In the genomic region with DNA sequence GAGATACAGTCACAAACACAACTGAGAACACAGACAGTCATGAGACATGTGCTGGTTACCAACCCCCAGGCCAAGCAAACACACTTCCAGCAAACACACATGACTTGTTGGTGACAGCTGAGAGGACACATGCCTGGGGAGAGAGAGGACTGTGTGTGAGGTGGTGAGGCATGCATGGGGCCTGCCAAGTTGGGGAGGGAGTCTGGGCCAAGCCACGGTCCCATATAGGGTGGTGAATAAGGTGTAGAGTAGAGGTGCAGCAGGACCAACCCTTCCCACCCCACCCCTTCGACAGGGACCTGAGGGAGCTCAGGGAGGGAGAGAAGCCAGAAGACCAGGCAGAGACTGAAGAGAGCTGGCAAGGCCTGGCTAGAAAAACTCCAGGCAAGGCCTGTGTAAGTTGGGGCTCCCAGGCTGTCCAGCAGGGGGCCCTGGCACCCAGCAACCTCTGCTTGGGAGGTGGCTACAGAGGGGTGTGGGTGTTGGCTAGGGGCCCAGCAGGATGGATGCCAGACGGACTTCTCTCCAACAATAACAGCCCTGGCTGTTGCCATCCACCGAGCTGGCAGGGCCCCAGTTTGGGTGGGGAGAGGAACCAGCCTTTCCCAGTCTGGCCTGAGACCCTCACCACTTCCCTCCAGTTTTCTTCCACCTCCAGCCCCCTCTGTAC, we compare ENCODE assay signal across 8 cellular contexts. TPM values are rescaled to one million over a fixed set of nuclear protein-coding genes. Genes with fewer than 3 reads are reported as not detected.
DNase-seq lines count a peak whose midpoint lies in the region; ATAC-seq and TF ChIP-seq lines count a peak whose summit lies in the region.

No MANE protein-coding gene starts in this region.

- no peak overlapping the region for H3K18ac ChIP-seq in IMR-90 (ENCODE audit: low read depth, low read length)

- BruUV-seq in IMR-90 (replicated peaks; lab: Mats Ljungman, UMichigan): no TSS peak

- H3K4me2 ChIP-seq in IMR-90 (ENCODE audit: low read depth, low read length): no peak overlapping the region
- peak overlapping the region; percentile 86 for H3K4me2 ChIP-seq in neural progenitor cell

- H2BK15ac ChIP-seq in IMR-90 (ENCODE audit: low read depth, low read length): no peak overlapping the region

- ATAC-seq in GM19328 (IDR thresholded peaks at IDR 0.05; ENCODE audit: unreplicated experiment): peak; percentile 45
- ATAC-seq in IMR-90 (ENCODE audit: low read depth): peak; percentile 55

- peaks cover 3% of the 10 kb centered on the region for H3K36me3 Mint-ChIP-seq in neural progenitor cell

- peaks cover 0 to 8% of the 10 kb centered on the region in 2 experiments; a peak in 1 of 4 replicates for H3K79me1 ChIP-seq in IMR-90 (ENCODE audit: low read depth in 1 of 2, low read length in 2 of 2)

- H3K27me3 ChIP-seq in BJ (ENCODE audit: control insufficient read depth, insufficient read depth, low read length) (peaks cover 1% of the 10 kb centered on the region; the same call in 1 of the 2 replicates), IMR-90 (ENCODE audit: control insufficient read depth, insufficient read depth, low read length) (peaks cover 7% of the 10 kb centered on the region; the same call in 1 of the 2 replicates), neural progenitor cell (peaks cover 13% of the 10 kb centered on the region), subcutaneous abdominal adipose tissue (ENCODE audit: control insufficient read depth in 5 of 5, insufficient read depth in 4 of 5, low read length in 5 of 5) (no peaks in the 10 kb centered on the region)

- peak; percentile 47 for TF ChIP-seq RAD21 in IMR-90 (IDR thresholded peaks at IDR 0.05; ENCODE audit: low read length)

- peak overlapping the region; percentile 78 for H3K4me3 Mint-ChIP-seq in neural progenitor cell

- no peak overlapping the region for H2BK5ac ChIP-seq in IMR-90 (ENCODE audit: low read depth, low read length, poor library complexity, severe bottlenecking)

- H3K27ac ChIP-seq in IMR-90 (ENCODE audit: insufficient read depth, low read length) (no peak overlapping the region), neural progenitor cell (no peak overlapping the region), subcutaneous abdominal adipose tissue (ENCODE audit: low read depth, low read length) (peak overlapping the region; percentile 99)

- no peak overlapping the region for H3K9ac ChIP-seq in IMR-90 (ENCODE audit: low read depth, low read length)
- no peak overlapping the region for H3K9ac ChIP-seq in neural progenitor cell
- peak overlapping the region; percentile 31 to 77 (median 63) for H3K9ac ChIP-seq in subcutaneous abdominal adipose tissue (ENCODE audit: low read length in 5 of 5)

- H2BK120ac ChIP-seq in IMR-90 (ENCODE audit: low read depth, low read length): no peak overlapping the region

- H3K4me1 Mint-ChIP-seq in neural progenitor cell: peaks cover 65% of the 10 kb centered on the region

- H3F3A ChIP-seq in neural progenitor cell (ENCODE audit: low read depth): peaks cover 77% of the 10 kb centered on the region

- POLR2A ChIA-PET in BJ (lab: Charles Lee): interaction anchor here (0.6 kb wide), 2 partner anchors 15 to 43 kb away, joined by 6 to 19 read pairs; no protein-coding TSS in a partner anchor
- POLR2A ChIA-PET in IMR-90 (lab: Charles Lee; ENCODE audit: unreplicated experiment): interaction anchor here (0.6 kb wide), 1 partner anchor 171 kb away, joined by 6 read pairs; no protein-coding TSS in a partner anchor

- H3K4me1 ChIP-seq in IMR-90 (ENCODE audit: control insufficient read depth, insufficient read depth, low read length): peaks cover 16% of the 10 kb centered on the region
- H3K4me1 ChIP-seq in neural progenitor cell: peaks cover 66% of the 10 kb centered on the region
- H3K4me1 ChIP-seq in subcutaneous abdominal adipose tissue (ENCODE audit: control insufficient read depth in 5 of 5, insufficient read depth in 5 of 5, low read length in 5 of 5): peaks cover 34 to 94% (median 86%) of the 10 kb centered on the region in 5 donors

- H2AK9ac ChIP-seq in IMR-90 (replicated peaks; ENCODE audit: low read depth, low read length, poor library complexity): peak overlapping the region; percentile 44

- H3K36me3 ChIP-seq in BJ (ENCODE audit: control insufficient read depth, insufficient read depth, low read length) (no peaks in the 10 kb centered on the region), IMR-90 (ENCODE audit: control insufficient read depth, insufficient read depth, low read length) (no peaks in the 10 kb centered on the region), neural progenitor cell (no peaks in the 10 kb centered on the region), subcutaneous abdominal adipose tissue (ENCODE audit: control insufficient read depth in 5 of 5, insufficient read depth in 5 of 5, low read length in 5 of 5) (no peaks in the 10 kb centered on the region)

- peaks cover 11% of the 10 kb centered on the region for H3K27me3 Mint-ChIP-seq in neural progenitor cell (ENCODE audit: insufficient read depth, low read depth)

- no peak for TF ChIP-seq POLR2A in IMR-90 (IDR thresholded peaks at IDR 0.05; ENCODE audit: low read depth, low read length)

- H2BK20ac ChIP-seq in IMR-90 (ENCODE audit: low read depth, low read length): no peak overlapping the region

- in situ Hi-C loops in IMR-90 (cut with MboI; ENCODE audit: low sequenced_read_pairs): no loop called here

- H3K9me3 Mint-ChIP-seq in neural progenitor cell: no peaks in the 10 kb centered on the region

- H4K20me1 ChIP-seq in IMR-90 (ENCODE audit: insufficient read depth, low read length) (no peaks in the 10 kb centered on the region), neural progenitor cell (ENCODE audit: low read depth) (peaks cover 26% of the 10 kb centered on the region)

- peak overlapping the region in 1 of 2 experiments; percentile 26; a peak in 1 of 4 replicates for H4K8ac ChIP-seq in IMR-90 (ENCODE audit: low read depth in 2 of 2, low read length in 2 of 2)

- WGBS in IMR-90 (ENCODE audit: extremely low coverage in 2 of 2, insufficient read length in 1 of 2), 2 experiments: no CpG with 5 or more reads among the region's 4 CpGs

- H3K9me3 ChIP-seq in IMR-90 (ENCODE audit: control insufficient read depth, insufficient read depth, low read length) (no peaks in the 10 kb centered on the region), neural progenitor cell (ENCODE audit: low read depth) (no peaks in the 10 kb centered on the region), subcutaneous abdominal adipose tissue (ENCODE audit: control insufficient read depth in 5 of 5, low read length in 5 of 5) (no peaks in the 10 kb centered on the region)

- DNase-seq in BJ (ENCODE audit: low read depth) (no peak), IMR-90 (peak; percentile 62), RKO (ENCODE audit: low spot score) (peak; percentile 88), fibroblast of peridontal ligament (ENCODE audit: extremely low read depth) (peak; percentile 67), neural progenitor cell (ENCODE audit: low spot score) (peak; percentile 77)
- DNase-seq in activated T-helper 1 cell treated with anti-CD3 and anti-CD28 coated beads, Interleukin-2, amount 50 U/mL, for 16 hours (ENCODE audit: low read depth in 1 of 2, low spot score in 1 of 2): peak; percentile 47 to 55

- peaks cover 25% of the 10 kb centered on the region for H3K79me2 ChIP-seq in neural progenitor cell (ENCODE audit: low read depth)

- TF ChIP-seq CTCF in BJ (IDR thresholded peaks at IDR 0.05; ENCODE audit: insufficient read depth, low read depth, low read length) (peak; percentile 91), IMR-90 (conservative IDR thresholded peaks at IDR 0.05; ENCODE audit: low read depth, low read length) (peak; percentile 72), neural progenitor cell (IDR thresholded peaks at IDR 0.05) (peak; percentile 64)

- H4K91ac ChIP-seq in IMR-90 (ENCODE audit: insufficient read depth, low read depth, low read length): no peak overlapping the region; the same call in 1 of the 2 replicates

- H3K56ac ChIP-seq in IMR-90 (ENCODE audit: extremely low read depth, insufficient read depth, low read length): no peak overlapping the region

- H3K27ac Mint-ChIP-seq in neural progenitor cell: peak overlapping the region; percentile 81

- H2AFZ ChIP-seq in IMR-90 (replicated peaks; ENCODE audit: low read length, poor library complexity): peak overlapping the region; percentile 77
- no peak overlapping the region for H2AFZ ChIP-seq in neural progenitor cell (replicated peaks)

- H3K9me1 ChIP-seq in IMR-90 (ENCODE audit: insufficient read depth, low read length): peaks cover 4% of the 10 kb centered on the region; the same call in 1 of the 2 replicates

- H3K14ac ChIP-seq in IMR-90 (replicated peaks; ENCODE audit: low read depth, low read length): peak overlapping the region; percentile 58; the same call in 1 of the 2 replicates

- H4K5ac ChIP-seq in IMR-90 (ENCODE audit: low read depth, low read length): no peak overlapping the region

- H3K4ac ChIP-seq in IMR-90 (ENCODE audit: low read depth, low read length): peak overlapping the region; percentile 55; the same call in 1 of the 2 replicates

- intact Hi-C loops in IMR-90 (cut with micrococcal nuclease): no loop called here

- CTCF ChIA-PET in BJ (lab: Yijun Ruan, JAX): interaction anchor here (0.6 to 6.8 kb wide), 14 partner anchors 9 to 120 kb away, joined by 3 to 89 read pairs (median 4); no protein-coding TSS in a partner anchor
- CTCF ChIA-PET in IMR-90 (lab: Yijun Ruan, JAX): interaction anchor here (1.2 to 4.1 kb wide), 2 partner anchors 13 to 25 kb away, joined by 3 to 20 read pairs; no protein-coding TSS in a partner anchor

- no peak overlapping the region for H3K23ac ChIP-seq in IMR-90 (ENCODE audit: low read depth, low read length)

- peak overlapping the region; percentile 70; the same call in 1 of the 2 replicates for H2AK5ac ChIP-seq in IMR-90 (ENCODE audit: low read depth, low read length)

- dilution Hi-C loops in IMR-90 (cut with HindIII; ENCODE audit: low sequenced_read_pairs, unreplicated experiment): no loop called here

- H3K4me3 ChIP-seq in BJ (ENCODE audit: low read depth, low read length) (no peak overlapping the region), IMR-90 (ENCODE audit: insufficient read depth, low read depth, low read length) (no peak overlapping the region), neural progenitor cell (no peak overlapping the region), subcutaneous abdominal adipose tissue (ENCODE audit: low read depth in 1 of 5, low read length in 5 of 5) (peak overlapping the region; percentile 26 to 80 (median 64))

RNA-seq across cellular contexts. Expression of a gene that starts 2.0 kb away (rescaled TPM):
- polyA plus RNA-seq in BJ (2011; rRNA removed): 25.7 and 34.1 TPM in 2 replicates
- 18.4 and 32.0 TPM in 2 replicates for polyA minus RNA-seq in BJ (2011; rRNA and poly(A)+ RNA removed)
- 4.1 and 4.7 TPM in 2 replicates for total RNA-seq in IMR-90 (2012; rRNA removed)
- 22.1 and 23.2 TPM in 2 replicates for polyA plus RNA-seq in IMR-90 (2012; rRNA removed)
- 20.7 and 23.2 TPM in 2 replicates for polyA plus RNA-seq in IMR-90 (2012; cell fraction: cytosol; rRNA removed)
- polyA plus RNA-seq in IMR-90 (2012; cell fraction: nucleus; rRNA removed; ENCODE audit: low replicate concordance): 33.9 and 57.0 TPM in 2 replicates
- 34.8 and 69.7 TPM in 2 replicates for total RNA-seq in neural progenitor cell (ENCODE audit: low replicate concordance)

RNA-seq across cellular contexts. Expression of a gene that starts 4.7 kb away (rescaled TPM):
- polyA plus RNA-seq in BJ (2011; rRNA removed) (not detected in 2 replicates), IMR-90 (2012; rRNA removed) (not detected in 2 replicates)
- polyA minus RNA-seq in BJ (2011; rRNA and poly(A)+ RNA removed): not detected in 2 replicates
- total RNA-seq in IMR-90 (2012; rRNA removed) (not detected in 2 replicates), neural progenitor cell (ENCODE audit: low replicate concordance) (0.54 and 1.5 TPM in 2 replicates)
- not detected in 2 replicates for polyA plus RNA-seq in IMR-90 (2012; cell fraction: cytosol; rRNA removed)
- polyA plus RNA-seq in IMR-90 (2012; cell fraction: nucleus; rRNA removed; ENCODE audit: low replicate concordance): not detected in 2 replicates

RNA-seq across cellular contexts. Expression of a gene that starts 25.5 kb away (rescaled TPM):
- polyA plus RNA-seq in BJ (2011; rRNA removed): 578 and 615 TPM in 2 replicates
- polyA minus RNA-seq in BJ (2011; rRNA and poly(A)+ RNA removed): 293 and 453 TPM in 2 replicates
- 1,307 and 1,440 TPM in 2 replicates for total RNA-seq in IMR-90 (2012; rRNA removed)
- polyA plus RNA-seq in IMR-90 (2012; rRNA removed): 771 and 887 TPM in 2 replicates
- polyA plus RNA-seq in IMR-90 (2012; cell fraction: cytosol; rRNA removed): 246 and 656 TPM in 2 replicates
- polyA plus RNA-seq in IMR-90 (2012; cell fraction: nucleus; rRNA removed; ENCODE audit: low replicate concordance): 158 and 414 TPM in 2 replicates
- 1,851 and 2,068 TPM in 2 replicates for total RNA-seq in neural progenitor cell (ENCODE audit: low replicate concordance)

RNA-seq across cellular contexts. Expression of a gene that starts 35.9 kb away (rescaled TPM):
- 104 and 145 TPM in 2 replicates for polyA plus RNA-seq in BJ (2011; rRNA removed)
- 36.7 and 58.8 TPM in 2 replicates for polyA minus RNA-seq in BJ (2011; rRNA and poly(A)+ RNA removed)
- total RNA-seq in IMR-90 (2012; rRNA removed): 41.7 and 51.4 TPM in 2 replicates
- polyA plus RNA-seq in IMR-90 (2012; rRNA removed): 89.9 and 94.8 TPM in 2 replicates
- polyA plus RNA-seq in IMR-90 (2012; cell fraction: cytosol; rRNA removed): 91.0 and 123 TPM in 2 replicates
- polyA plus RNA-seq in IMR-90 (2012; cell fraction: nucleus; rRNA removed; ENCODE audit: low replicate concordance): 64.5 and 76.3 TPM in 2 replicates
- total RNA-seq in neural progenitor cell (ENCODE audit: low replicate concordance): 33.9 and 47.0 TPM in 2 replicates

RNA-seq across cellular contexts. Expression of a gene that starts 43.9 kb away (rescaled TPM):
- polyA plus RNA-seq in BJ (2011; rRNA removed) (6.2 and 8.0 TPM in 2 replicates), IMR-90 (2012; rRNA removed) (13.0 and 16.7 TPM in 2 replicates)
- 2.7 and 4.6 TPM in 2 replicates for polyA minus RNA-seq in BJ (2011; rRNA and poly(A)+ RNA removed)
- total RNA-seq in IMR-90 (2012; rRNA removed) (7.5 and 7.9 TPM in 2 replicates), neural progenitor cell (ENCODE audit: low replicate concordance) (5.1 and 15.5 TPM in 2 replicates)
- 17.6 and 22.6 TPM in 2 replicates for polyA plus RNA-seq in IMR-90 (2012; cell fraction: cytosol; rRNA removed)
- 14.5 and 23.0 TPM in 2 replicates for polyA plus RNA-seq in IMR-90 (2012; cell fraction: nucleus; rRNA removed; ENCODE audit: low replicate concordance)

Comparison
In these comparisons a context has a peak if more than half of its experiments do, and no peak if none do; other contexts are left out.
1. H3K4me3 ChIP-seq: peak in subcutaneous abdominal adipose tissue (5 of 5); none in BJ (single experiment), IMR-90 (single experiment) and neural progenitor cell (single experiment).
2. H3K9ac ChIP-seq: peak in subcutaneous abdominal adipose tissue (5 of 5); none in IMR-90 (single experiment) and neural progenitor cell (single experiment).
3. Peak in every context shown above with its lines, with median percentiles within 50 percentile points of each other: CTCF ChIP-seq.